ENCODE assay signal across 1 cellular context in genomic region chr1:198156745-198157240, GRCh38.
TF ChIP-seq lines count a peak whose summit lies in the region.

NEK7 (plus strand) TSS chr1:198156998; CDS start chr1:198232581, 75,583 bp downstream.

TF ChIP-seq in HepG2, 621 proteins besides CTCF, POLR2A, EP300 and RAD21 (continued from another document and continues in another):
- TF ChIP-seq TGIF2 (CRISPR knock-in tag; IDR thresholded peaks at IDR 0.05) = peak; percentile 70; the same call in 1 of the 2 replicates
- no peak for TF ChIP-seq GMEB2 (CRISPR knock-in tag; IDR thresholded peaks at IDR 0.05; ENCODE audit: low read depth)
- TF ChIP-seq ZHX1 (CRISPR knock-in tag; IDR thresholded peaks at IDR 0.05; ENCODE audit: low read depth) = no peak
- TF ChIP-seq GABPB1 (CRISPR knock-in tag; IDR thresholded peaks at IDR 0.05) = peak; percentile 65
- TF ChIP-seq ZNF772 (CRISPR knock-in tag; IDR thresholded peaks at IDR 0.05) = peak; percentile 76; the same call in 1 of the 2 replicates
- peak; percentile 50; the same call in 1 of the 2 replicates for TF ChIP-seq KLF12 (CRISPR knock-in tag; IDR thresholded peaks at IDR 0.05; ENCODE audit: borderline replicate concordance)
- peak; percentile 64; the same call in 1 of the 3 replicates for TF ChIP-seq MXI1 (IDR thresholded peaks at IDR 0.05; ENCODE audit: borderline replicate concordance, low read depth, low read length)
- peak; percentile 92 for TF ChIP-seq POGK (CRISPR knock-in tag; conservative IDR thresholded peaks at IDR 0.05)
- TF ChIP-seq ZBTB46 (CRISPR knock-in tag; IDR thresholded peaks at IDR 0.05; ENCODE audit: borderline replicate concordance) = no peak
- peak; percentile 68; the same call in 1 of the 2 replicates for TF ChIP-seq HINFP (CRISPR knock-in tag; IDR thresholded peaks at IDR 0.05; ENCODE audit: low read depth)
- 0 out of 2 replicates have a peak, but pooled peaks have one; percentile 28 for TF ChIP-seq NFKBIZ (CRISPR knock-in tag; IDR thresholded peaks at IDR 0.05)
- peak; percentile 80 for TF ChIP-seq HNRNPLL (IDR thresholded peaks at IDR 0.05; ENCODE audit: low read depth, low read length, poor library complexity, severe bottlenecking)
- no peak for TF ChIP-seq ZFAT (CRISPR knock-in tag; conservative IDR thresholded peaks at IDR 0.05)
- TF ChIP-seq PHF21A (CRISPR knock-in tag; IDR thresholded peaks at IDR 0.05) = no peak
- TF ChIP-seq SMC3 (IDR thresholded peaks at IDR 0.05; ENCODE audit: low read length) = no peak
- peak; percentile 52; the same call in 1 of the 2 replicates for TF ChIP-seq KMT2B (CRISPR knock-in tag; IDR thresholded peaks at IDR 0.05)
- no peak for TF ChIP-seq GATAD2A (CRISPR knock-in tag; IDR thresholded peaks at IDR 0.05)
- TF ChIP-seq MBNL3 (CRISPR knock-in tag; conservative IDR thresholded peaks at IDR 0.05) = no peak
- TF ChIP-seq ZNF292 (CRISPR knock-in tag; IDR thresholded peaks at IDR 0.05; ENCODE audit: borderline replicate concordance, low read depth) = no peak
- peak; percentile 80; the same call in 1 of the 2 replicates for TF ChIP-seq EEA1 (CRISPR knock-in tag; IDR thresholded peaks at IDR 0.05; ENCODE audit: borderline replicate concordance)
- no peak for TF ChIP-seq KDM6A (CRISPR knock-in tag; IDR thresholded peaks at IDR 0.05; ENCODE audit: low read depth)
- TF ChIP-seq CEBPB (IDR thresholded peaks at IDR 0.05; ENCODE audit: borderline replicate concordance, low read depth, low read length) = no peak
- no peak for TF ChIP-seq FUBP1 (CRISPR knock-in tag; IDR thresholded peaks at IDR 0.05; ENCODE audit: borderline replicate concordance)
- no peak for TF ChIP-seq NR3C1 (CRISPR knock-in tag; IDR thresholded peaks at IDR 0.05)
- TF ChIP-seq SAP130 (CRISPR knock-in tag; IDR thresholded peaks at IDR 0.05; ENCODE audit: low read depth) = peak; percentile 79
- TF ChIP-seq FOXK1 (CRISPR knock-in tag; IDR thresholded peaks at IDR 0.05; ENCODE audit: borderline replicate concordance, low read depth) = peak; percentile 86; the same call in 1 of the 2 replicates
- no peak for TF ChIP-seq ELF4 (CRISPR knock-in tag; IDR thresholded peaks at IDR 0.05; ENCODE audit: borderline replicate concordance)
- no peak for TF ChIP-seq ZNF30 (CRISPR knock-in tag; IDR thresholded peaks at IDR 0.05)
- TF ChIP-seq ZNF768 (CRISPR knock-in tag; IDR thresholded peaks at IDR 0.05) = peak; percentile 44; the same call in 1 of the 2 replicates
- peak; percentile 40 for TF ChIP-seq ARNT2 (CRISPR knock-in tag; IDR thresholded peaks at IDR 0.05; ENCODE audit: low read depth)
- TF ChIP-seq ZNF710 (CRISPR knock-in tag; IDR thresholded peaks at IDR 0.05; ENCODE audit: borderline replicate concordance) = peak; percentile 42; the same call in 1 of the 2 replicates
- peak; percentile 61; the same call in 1 of the 2 replicates for TF ChIP-seq ZNF564 (CRISPR knock-in tag; IDR thresholded peaks at IDR 0.05)
- peak; percentile 81 for TF ChIP-seq ZFY (CRISPR knock-in tag; IDR thresholded peaks at IDR 0.05)
- TF ChIP-seq SIN3B (IDR thresholded peaks at IDR 0.05; ENCODE audit: low read length) = no peak
- TF ChIP-seq RFXAP (CRISPR knock-in tag; IDR thresholded peaks at IDR 0.05; ENCODE audit: borderline replicate concordance) = no peak
- TF ChIP-seq GFI1 (CRISPR knock-in tag; IDR thresholded peaks at IDR 0.05; ENCODE audit: borderline replicate concordance) = peak; percentile 55; the same call in 1 of the 2 replicates
- TF ChIP-seq HIVEP1 (CRISPR knock-in tag; IDR thresholded peaks at IDR 0.05) = peak; percentile 41; the same call in 1 of the 2 replicates
- TF ChIP-seq PCBP2 (optimal IDR thresholded peaks at IDR 0.05; ENCODE audit: low read depth, low read length, poor library complexity, severe bottlenecking) = no peak
- peak; percentile 39; the same call in 1 of the 2 replicates for TF ChIP-seq ZFP91 (CRISPR knock-in tag; IDR thresholded peaks at IDR 0.05; ENCODE audit: borderline replicate concordance)
- peak; percentile 75; the same call in 1 of the 2 replicates for TF ChIP-seq ZNF670 (CRISPR knock-in tag; IDR thresholded peaks at IDR 0.05; ENCODE audit: borderline replicate concordance)
- TF ChIP-seq NR2F2 (IDR thresholded peaks at IDR 0.05; ENCODE audit: borderline replicate concordance, low read depth) = no peak
- TF ChIP-seq ZNF317 (CRISPR knock-in tag; IDR thresholded peaks at IDR 0.05) = no peak
- peak; percentile 82 for TF ChIP-seq KDM2A (CRISPR knock-in tag; IDR thresholded peaks at IDR 0.05; ENCODE audit: borderline replicate concordance, low read depth)
- no peak for TF ChIP-seq CREB1 (IDR thresholded peaks at IDR 0.05)
- no peak for TF ChIP-seq CREB1 (CRISPR knock-in tag; IDR thresholded peaks at IDR 0.05)
- TF ChIP-seq SETDB1 (CRISPR knock-in tag; IDR thresholded peaks at IDR 0.05; ENCODE audit: borderline replicate concordance) = 0 out of 2 replicates have a peak, but pooled peaks have one; percentile 0
- TF ChIP-seq EED (CRISPR knock-in tag; IDR thresholded peaks at IDR 0.05) = 0 out of 2 replicates have a peak, but pooled peaks have one; percentile 30
- 0 out of 2 replicates have a peak, but pooled peaks have one; percentile 14 for TF ChIP-seq ZNF33B (CRISPR knock-in tag; IDR thresholded peaks at IDR 0.05)
- 0 out of 2 replicates have a peak, but pooled peaks have one; percentile 19 for TF ChIP-seq BORCS8-MEF2B (CRISPR knock-in tag; IDR thresholded peaks at IDR 0.05)
- TF ChIP-seq PCBP1 (IDR thresholded peaks at IDR 0.05; ENCODE audit: borderline replicate concordance, low read depth, low read length) = no peak
- TF ChIP-seq ZNF337 (CRISPR knock-in tag; IDR thresholded peaks at IDR 0.05; ENCODE audit: borderline replicate concordance, low read depth) = no peak
- peak; percentile 53; the same call in 1 of the 2 replicates for TF ChIP-seq SP4 (CRISPR knock-in tag; IDR thresholded peaks at IDR 0.05)
